Comparison of ENCODE assay signal across 20 cellular contexts in the genomic region with DNA sequence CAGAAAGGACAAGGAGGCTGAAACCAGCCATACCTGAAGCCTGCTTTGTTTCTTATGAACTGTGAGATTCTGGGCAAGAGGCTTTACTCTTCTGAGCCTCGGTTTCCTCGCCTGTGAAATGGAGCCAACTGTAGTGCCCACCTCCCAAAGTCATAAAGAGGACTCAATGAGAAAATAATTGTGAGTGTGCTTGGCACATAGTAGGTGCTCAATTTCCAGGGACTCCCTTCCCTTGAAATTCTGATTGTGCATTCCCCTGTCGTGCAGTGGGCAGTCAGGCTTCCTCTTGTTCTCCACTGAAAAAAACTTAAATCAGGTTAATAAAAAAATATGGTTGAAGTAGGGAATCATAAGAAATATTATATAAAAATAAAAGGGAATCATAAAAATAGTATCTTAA. TPM values are rescaled to one million over a fixed set of nuclear protein-coding genes. Genes with fewer than 3 reads are reported as not detected.
A peak's percentile ranks its signal among the peaks of the same experiment; 100 is the strongest.
DNase-seq lines count a peak whose midpoint lies in the region; ATAC-seq and TF ChIP-seq lines count a peak whose summit lies in the region.
"Had no signal": no experiment of that assay in that cellular context is flagged by ENCODE, and none has a peak within 500 bp of the region (broad histone marks: within the 10 kb centered on the region; RNA-seq: fewer than 3 reads in every experiment).

No MANE protein-coding gene starts in this region.

- H4K91ac ChIP-seq in IMR-90 (ENCODE audit: insufficient read depth, low read depth, low read length): peak overlapping the region; percentile 79

- peak overlapping the region; percentile 44 for H3K14ac ChIP-seq in IMR-90 (replicated peaks; ENCODE audit: low read depth, low read length)

- no CpG with 5 or more reads among the region's 3 CpGs for WGBS in IMR-90 (ENCODE audit: extremely low coverage in 2 of 2, insufficient read length in 1 of 2), 2 experiments

- H3K79me1 ChIP-seq in IMR-90 (ENCODE audit: low read depth in 1 of 2, low read length in 2 of 2): 0 out of 4 replicates have a peak, but pooled peaks cover 0 to 3% of the 10 kb centered on the region in 2 experiments

- H3K23ac ChIP-seq in IMR-90 (ENCODE audit: low read depth, low read length): no peak overlapping the region

- no peaks in the 10 kb centered on the region for H3K27me3 Mint-ChIP-seq in activated CD8-positive, alpha-beta memory T cell treated with anti-CD3 and anti-CD28 coated beads, Interleukin-2, amount 10 ng/mL, durations not matched to agents 7 days and 5 days
- H3K27me3 Mint-ChIP-seq in activated T-helper 2 cell treated with anti-CD3 and anti-CD28 coated beads, Interferon-gamma antibody, Interleukin-2, Interleukin-4, amounts not matched to agents 10 μg/mL and 5 μg/mL and 100 μg/mL, durations not matched to agents 14 hours and 24 hours and 36 hours (ENCODE audit: low read depth): no peaks in the 10 kb centered on the region
- no peaks in the 10 kb centered on the region for H3K27me3 Mint-ChIP-seq in central memory CD8-positive, alpha-beta T cell
- H3K27me3 Mint-ChIP-seq: CD4-positive, alpha-beta T cell had no signal

- no peaks in the 10 kb centered on the region for H3K9me3 ChIP-seq in IMR-90 (ENCODE audit: control insufficient read depth, insufficient read depth, low read length)
- H3K9me3 ChIP-seq: Caco-2 had no signal

- H2BK20ac ChIP-seq in IMR-90 (ENCODE audit: low read depth, low read length): peak overlapping the region; percentile 63

- POLR2A ChIA-PET in IMR-90 (lab: Charles Lee; ENCODE audit: unreplicated experiment): no interaction called here

- no peaks in the 10 kb centered on the region for H3K36me3 ChIP-seq in IMR-90 (ENCODE audit: control insufficient read depth, insufficient read depth, low read length)

- no peak overlapping the region for H2BK5ac ChIP-seq in IMR-90 (ENCODE audit: low read depth, low read length, poor library complexity, severe bottlenecking)

- peaks cover 8% of the 10 kb centered on the region; the same call in 1 of the 2 replicates for H3K27me3 ChIP-seq in IMR-90 (ENCODE audit: control insufficient read depth, insufficient read depth, low read length)

- TF ChIP-seq POLR2A in IMR-90 (IDR thresholded peaks at IDR 0.05; ENCODE audit: low read depth, low read length): no peak

- dilution Hi-C loops in IMR-90 (cut with HindIII; ENCODE audit: low sequenced_read_pairs, unreplicated experiment): no loop called here

- no peak for TF ChIP-seq RAD21 in IMR-90 (IDR thresholded peaks at IDR 0.05; ENCODE audit: low read length)

- H3K4me1 Mint-ChIP-seq in activated CD8-positive, alpha-beta memory T cell treated with anti-CD3 and anti-CD28 coated beads, Interleukin-2, amount 10 ng/mL, durations not matched to agents 7 days and 5 days: peaks cover 68% of the 10 kb centered on the region
- H3K4me1 Mint-ChIP-seq in activated T-helper 2 cell treated with anti-CD3 and anti-CD28 coated beads, Interferon-gamma antibody, Interleukin-2, Interleukin-4, amounts not matched to agents 10 μg/mL and 5 μg/mL and 100 μg/mL, durations not matched to agents 14 hours and 24 hours and 36 hours (ENCODE audit: low read depth): peaks cover 66% of the 10 kb centered on the region
- H3K4me1 Mint-ChIP-seq in central memory CD8-positive, alpha-beta T cell: peaks cover 70% of the 10 kb centered on the region

- H3K27ac Mint-ChIP-seq in activated CD8-positive, alpha-beta memory T cell treated with anti-CD3 and anti-CD28 coated beads, Interleukin-2, amount 10 ng/mL, durations not matched to agents 7 days and 5 days: peak overlapping the region; percentile 92
- H3K27ac Mint-ChIP-seq in activated T-helper 2 cell treated with anti-CD3 and anti-CD28 coated beads, Interferon-gamma antibody, Interleukin-2, Interleukin-4, amounts not matched to agents 10 μg/mL and 5 μg/mL and 100 μg/mL, durations not matched to agents 14 hours and 24 hours and 36 hours: peak overlapping the region; percentile 99
- H3K27ac Mint-ChIP-seq in central memory CD8-positive, alpha-beta T cell (ENCODE audit: low read depth): peak overlapping the region; percentile 73
- H3K27ac Mint-ChIP-seq: HFFc6 had no signal

- H3K4me3 Mint-ChIP-seq in activated CD8-positive, alpha-beta memory T cell treated with anti-CD3 and anti-CD28 coated beads, Interleukin-2, amount 10 ng/mL, durations not matched to agents 7 days and 5 days: no peak overlapping the region
- no peak overlapping the region for H3K4me3 Mint-ChIP-seq in activated T-helper 2 cell treated with anti-CD3 and anti-CD28 coated beads, Interferon-gamma antibody, Interleukin-2, Interleukin-4, amounts not matched to agents 10 μg/mL and 5 μg/mL and 100 μg/mL, durations not matched to agents 14 hours and 24 hours and 36 hours (ENCODE audit: low read depth)
- H3K4me3 Mint-ChIP-seq in central memory CD8-positive, alpha-beta T cell: no peak overlapping the region
- H3K4me3 Mint-ChIP-seq: CD4-positive, alpha-beta T cell; HFFc6 had no signal

- no peaks in the 10 kb centered on the region for H4K20me1 ChIP-seq in IMR-90 (ENCODE audit: insufficient read depth, low read length)

- H3K9me1 ChIP-seq in IMR-90 (ENCODE audit: insufficient read depth, low read length): peaks cover 16% of the 10 kb centered on the region

- H2BK15ac ChIP-seq in IMR-90 (ENCODE audit: low read depth, low read length): peak overlapping the region; percentile 27

- peaks cover 23% of the 10 kb centered on the region for H3K36me3 Mint-ChIP-seq in activated CD8-positive, alpha-beta memory T cell treated with anti-CD3 and anti-CD28 coated beads, Interleukin-2, amount 10 ng/mL, durations not matched to agents 7 days and 5 days
- peaks cover 21% of the 10 kb centered on the region for H3K36me3 Mint-ChIP-seq in activated T-helper 2 cell treated with anti-CD3 and anti-CD28 coated beads, Interferon-gamma antibody, Interleukin-2, Interleukin-4, amounts not matched to agents 10 μg/mL and 5 μg/mL and 100 μg/mL, durations not matched to agents 14 hours and 24 hours and 36 hours (ENCODE audit: low read depth)
- peaks cover 8% of the 10 kb centered on the region for H3K36me3 Mint-ChIP-seq in central memory CD8-positive, alpha-beta T cell (ENCODE audit: insufficient read depth)

- H4K8ac ChIP-seq in IMR-90 (ENCODE audit: low read depth in 2 of 2, low read length in 2 of 2): 0 out of 4 replicates have a peak overlapping the region, but pooled peaks have one; percentile 2 to 15

- H3K4me1 ChIP-seq in IMR-90 (ENCODE audit: control insufficient read depth, insufficient read depth, low read length): peaks cover 21% of the 10 kb centered on the region
- H3K4me1 ChIP-seq: Caco-2 had no signal

- no peak overlapping the region for H2AK9ac ChIP-seq in IMR-90 (replicated peaks; ENCODE audit: low read depth, low read length, poor library complexity)

- no peak overlapping the region for H3K4me3 ChIP-seq in IMR-90 (ENCODE audit: insufficient read depth, low read depth, low read length)

- CTCF ChIA-PET in activated CD8-positive, alpha-beta memory T cell treated with anti-CD3 and anti-CD28 coated beads, Interleukin-2, amount 10 ng/mL, durations not matched to agents 7 days and 5 days (lab: Charles Lee): interaction anchor here (1.1 to 17.9 kb wide), 11 partner anchors 13 to 131 kb away, joined by 3 to 338 read pairs (median 5); no protein-coding TSS in a partner anchor
- CTCF ChIA-PET in IMR-90 (lab: Yijun Ruan, JAX): interaction anchor here (0.6 to 1.3 kb wide), 2 partner anchors 70 to 134 kb away, joined by 3 to 5 read pairs; no protein-coding TSS in a partner anchor

- H4K5ac ChIP-seq in IMR-90 (ENCODE audit: low read depth, low read length): peak overlapping the region; percentile 64; the same call in 1 of the 2 replicates

- no peak overlapping the region for H3K9ac ChIP-seq in IMR-90 (ENCODE audit: low read depth, low read length)

- no peak for ATAC-seq in activated CD8-positive, alpha-beta memory T cell treated with anti-CD3 and anti-CD28 coated beads, Interleukin-2, amount 10 ng/mL, durations not matched to agents 7 days and 5 days
- ATAC-seq in IMR-90 (ENCODE audit: low read depth): no peak
- no peak for ATAC-seq in central memory CD8-positive, alpha-beta T cell (replicated peaks; ENCODE audit: extremely low read depth, poor library complexity, severe bottlenecking)
- ATAC-seq in GM21723 (IDR thresholded peaks at IDR 0.05; ENCODE audit: unreplicated experiment): no peak
- ATAC-seq in SK-N-SH treated with all-trans-retinoic acid at 6 μM for 48 hours: no peak

- no peaks in the 10 kb centered on the region for H3K9me3 Mint-ChIP-seq in activated CD8-positive, alpha-beta memory T cell treated with anti-CD3 and anti-CD28 coated beads, Interleukin-2, amount 10 ng/mL, durations not matched to agents 7 days and 5 days (ENCODE audit: low read depth)
- no peaks in the 10 kb centered on the region for H3K9me3 Mint-ChIP-seq in activated T-helper 2 cell treated with anti-CD3 and anti-CD28 coated beads, Interferon-gamma antibody, Interleukin-2, Interleukin-4, amounts not matched to agents 10 μg/mL and 5 μg/mL and 100 μg/mL, durations not matched to agents 14 hours and 24 hours and 36 hours
- no peaks in the 10 kb centered on the region for H3K9me3 Mint-ChIP-seq in central memory CD8-positive, alpha-beta T cell
- H3K9me3 Mint-ChIP-seq: CD4-positive, alpha-beta T cell; HFFc6 had no signal

- no peak for DNase-seq in activated CD8-positive, alpha-beta memory T cell treated with anti-CD3 and anti-CD28 coated beads, Interleukin-2, amount 10 ng/mL, durations not matched to agents 7 days and 5 days
- DNase-seq in activated CD8-positive, alpha-beta memory T cell treated with anti-CD3 and anti-CD28 coated beads for 24 hours: no peak
- DNase-seq in IMR-90 (no peak), NCI-H146 treated with DMSO at 0.1 percent for 48 hours (lab: John Stamatoyannopoulos, UW; ENCODE audit: unreplicated experiment) (no peak)
- no peak for DNase-seq in activated T-helper 2 cell treated with anti-CD3 and anti-CD28 coated beads, Interferon-gamma antibody, Interleukin-2, Interleukin-4, amounts not matched to agents 10 μg/mL and 5 μg/mL and 100 μg/mL, durations not matched to agents 14 hours and 24 hours and 36 hours (ENCODE audit: low spot score)
- no peak for DNase-seq in central memory CD8-positive, alpha-beta T cell (ENCODE audit: low spot score in 2 of 2)
- DNase-seq: Caco-2; CD4-positive, alpha-beta T cell; DMS153; GDM1; HFFc6; NCI-H1417 treated with DMSO at 0.1 percent for 48 hours; NCI-H2029; NCI-H748 treated with DMSO at 0.1 percent for 48 hours; NK-92 treated with Interleukin-12 subunit alpha and Interleukin-12 subunit beta, amount 100 ng/mL, for 24 hours; Right ventricle myocardium superior had no signal

- H3K4me2 ChIP-seq in IMR-90 (ENCODE audit: low read depth, low read length): no peak overlapping the region

- no TSS peak for BruUV-seq in IMR-90 (replicated peaks; lab: Mats Ljungman, UMichigan)

- H3K27ac ChIP-seq in IMR-90 (ENCODE audit: insufficient read depth, low read length): no peak overlapping the region; the same call in 1 of the 2 replicates

- peak overlapping the region; percentile 16; the same call in 1 of the 2 replicates for H3K18ac ChIP-seq in IMR-90 (ENCODE audit: low read depth, low read length)

- H2BK120ac ChIP-seq in IMR-90 (ENCODE audit: low read depth, low read length): peak overlapping the region; percentile 60

- no peak overlapping the region for H3K56ac ChIP-seq in IMR-90 (ENCODE audit: extremely low read depth, insufficient read depth, low read length)

- TF ChIP-seq CTCF in IMR-90 (conservative IDR thresholded peaks at IDR 0.05; ENCODE audit: low read depth, low read length): no peak

- in situ Hi-C loops in IMR-90 (cut with MboI; ENCODE audit: low sequenced_read_pairs): no loop called here

- H2AK5ac ChIP-seq in IMR-90 (ENCODE audit: low read depth, low read length): peak overlapping the region; percentile 66; the same call in 1 of the 2 replicates

- no peak overlapping the region for H2AFZ ChIP-seq in IMR-90 (replicated peaks; ENCODE audit: low read length, poor library complexity)

- intact Hi-C loops in IMR-90 (cut with micrococcal nuclease): no loop called here
- intact Hi-C loops in activated T-helper 2 cell treated with anti-CD3 and anti-CD28 coated beads, Interferon-gamma antibody, Interleukin-2, Interleukin-4, amounts not matched to agents 10 μg/mL and 5 μg/mL and 100 μg/mL, durations not matched to agents 14 hours and 24 hours and 36 hours (cut with micrococcal nuclease): loop anchor here (2.0 kb wide), 2 partner anchors 13 to 23 kb away; no protein-coding TSS in a partner anchor

- H3K4ac ChIP-seq in IMR-90 (ENCODE audit: low read depth, low read length): peak overlapping the region; percentile 34

RNA-seq across cellular contexts. Expression of a gene that starts 37.5 kb away (rescaled TPM):
- total RNA-seq in activated CD8-positive, alpha-beta memory T cell treated with anti-CD3 and anti-CD28 coated beads, Interleukin-2, amount 10 ng/mL, durations not matched to agents 7 days and 5 days: 100 to 1,000 TPM; 224 to 246 TPM
- total RNA-seq in IMR-90 (2012; rRNA removed): not detected in 2 replicates
- 0.07 TPM in 2 replicates for polyA plus RNA-seq in IMR-90 (2012; rRNA removed)
- 0.01 and 0.04 TPM in 2 replicates for polyA plus RNA-seq in IMR-90 (2012; cell fraction: cytosol; rRNA removed)
- polyA plus RNA-seq in IMR-90 (2012; cell fraction: nucleus; rRNA removed; ENCODE audit: low replicate concordance): 0.02 TPM in 1 of 2 replicates, not detected in the other
- total RNA-seq in activated T-helper 2 cell treated with anti-CD3 and anti-CD28 coated beads, Interferon-gamma antibody, Interleukin-2, Interleukin-4, amounts not matched to agents 10 μg/mL and 5 μg/mL and 100 μg/mL, durations not matched to agents 14 hours and 24 hours and 36 hours: 129 and 135 TPM in 2 replicates
- total RNA-seq: A172, HFFc6, NCI-H460 had no signal

Comparison
In these comparisons a context has a peak if more than half of its experiments do, and no peak if none do; other contexts are left out.
1. RNA of a gene that starts 37.5 kb away (total RNA-seq): 224 to 246 TPM in activated CD8-positive, alpha-beta memory T cell treated with anti-CD3 and anti-CD28 coated beads, Interleukin-2, amount 10 ng/mL, durations not matched to agents 7 days and 5 days and 129 to 135 TPM in activated T-helper 2 cell treated with anti-CD3 and anti-CD28 coated beads, Interferon-gamma antibody, Interleukin-2, Interleukin-4, amounts not matched to agents 10 μg/mL and 5 μg/mL and 100 μg/mL, durations not matched to agents 14 hours and 24 hours and 36 hours; not detected in IMR-90; every median in the first group is over 100 times any median in the second.
2. Peak in every context shown above with its lines, with median percentiles within 50 percentile points of each other: H3K27ac Mint-ChIP-seq.